Comparison of ENCODE assay signal across 16 cellular contexts in the genomic region with DNA sequence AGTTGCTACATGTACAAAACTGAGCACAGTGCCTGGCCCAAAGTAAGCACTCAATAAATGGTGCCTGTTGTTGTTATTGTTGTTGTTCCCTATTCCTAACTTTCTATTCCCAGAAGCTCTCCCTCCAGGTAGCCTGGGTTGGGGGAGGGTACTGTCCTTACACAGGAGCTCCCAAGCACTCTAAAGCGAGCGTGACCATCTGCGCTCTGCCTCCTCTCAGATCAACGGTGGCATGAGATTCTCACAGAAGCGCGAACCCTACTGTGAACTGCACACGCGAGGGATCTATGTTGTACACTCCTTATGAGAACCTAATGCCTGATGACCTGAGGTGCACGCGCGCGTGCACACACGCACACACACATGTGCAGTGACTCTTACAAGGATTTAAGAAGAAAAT. TPM values are rescaled to one million over a fixed set of nuclear protein-coding genes. Genes with fewer than 3 reads are reported as not detected.
DNase-seq lines count a peak whose midpoint lies in the region; ATAC-seq and TF ChIP-seq lines count a peak whose summit lies in the region.
"Had no signal": no experiment of that assay in that cellular context is flagged by ENCODE, and none has a peak within 500 bp of the region (broad histone marks: within the 10 kb centered on the region; RNA-seq: fewer than 3 reads in every experiment).

No MANE protein-coding gene starts in this region.

- H3K4me1 Mint-ChIP-seq in activated T-helper 1 cell treated with anti-CD3 and anti-CD28 coated beads, Interleukin-12 subunit alpha, Interleukin-12 subunit beta, Interleukin-2, Interleukin-4 antibody, amounts not matched to agents 30 ng/mL and 10 ng/mL and 1 ng/mL, durations not matched to agents 14 hours and 24 hours and 36 hours (ENCODE audit: low read depth), result peaks cover 36% of the 10 kb centered on the region

- H3K4me1 ChIP-seq in heart left ventricle (peaks cover 6 to 56% (median 34%) of the 10 kb centered on the region in 12 donors), upper lobe of right lung (peaks cover 27% of the 10 kb centered on the region)

- peaks cover 0 to 74% (median 42%) of the 10 kb centered on the region in 9 donors for H3K36me3 ChIP-seq in heart left ventricle
- H3K36me3 ChIP-seq in upper lobe of right lung, result peaks cover 58% of the 10 kb centered on the region

- no peaks in the 10 kb centered on the region for H3K27me3 Mint-ChIP-seq in activated T-helper 1 cell treated with anti-CD3 and anti-CD28 coated beads, Interleukin-12 subunit alpha, Interleukin-12 subunit beta, Interleukin-2, Interleukin-4 antibody, amounts not matched to agents 30 ng/mL and 10 ng/mL and 1 ng/mL, durations not matched to agents 14 hours and 24 hours and 36 hours (ENCODE audit: insufficient read depth)

- H3K27ac Mint-ChIP-seq in activated T-helper 1 cell treated with anti-CD3 and anti-CD28 coated beads, Interleukin-12 subunit alpha, Interleukin-12 subunit beta, Interleukin-2, Interleukin-4 antibody, amounts not matched to agents 30 ng/mL and 10 ng/mL and 1 ng/mL, durations not matched to agents 14 hours and 24 hours and 36 hours, result peak overlapping the region; percentile 40
- H3K27ac Mint-ChIP-seq: activated naive CD4-positive, alpha-beta T cell treated with anti-CD3 and anti-CD28 coated beads for 36 hours had no signal

- peaks cover 49% of the 10 kb centered on the region for H3K36me3 Mint-ChIP-seq in activated T-helper 1 cell treated with anti-CD3 and anti-CD28 coated beads, Interleukin-12 subunit alpha, Interleukin-12 subunit beta, Interleukin-2, Interleukin-4 antibody, amounts not matched to agents 30 ng/mL and 10 ng/mL and 1 ng/mL, durations not matched to agents 14 hours and 24 hours and 36 hours (ENCODE audit: low read depth)

- H3K4me3 ChIP-seq in heart left ventricle (no peak overlapping the region), upper lobe of right lung (no peak overlapping the region)

- H3K27me3 ChIP-seq in heart left ventricle, result no peaks in the 10 kb centered on the region
- no peaks in the 10 kb centered on the region for H3K27me3 ChIP-seq in upper lobe of right lung

- H3K9me3 ChIP-seq in heart left ventricle, result no peaks in the 10 kb centered on the region
- H3K9me3 ChIP-seq in upper lobe of right lung, result no peaks in the 10 kb centered on the region

- 86 to 95% (median 89%) methylated on average over 13 of the region's 13 CpGs for WGBS in heart left ventricle, 4 donors

- no peak for ATAC-seq in heart left ventricle
- no peak for ATAC-seq in Right ventricle myocardium superior (ENCODE audit: poor library complexity)
- ATAC-seq in upper lobe of right lung, result peak; percentile 34
- ATAC-seq in HG02798 (IDR thresholded peaks at IDR 0.05; ENCODE audit: poor library complexity, unreplicated experiment), result no peak
- ATAC-seq: activated CD8-positive, alpha-beta T cell treated with anti-CD3 and anti-CD28 coated beads, Interleukin-2, amount 10 ng/mL, durations not matched to agents 7 days and 5 days had no signal

- no peaks in the 10 kb centered on the region for H3K9me3 Mint-ChIP-seq in activated T-helper 1 cell treated with anti-CD3 and anti-CD28 coated beads, Interleukin-12 subunit alpha, Interleukin-12 subunit beta, Interleukin-2, Interleukin-4 antibody, amounts not matched to agents 30 ng/mL and 10 ng/mL and 1 ng/mL, durations not matched to agents 14 hours and 24 hours and 36 hours
- H3K9me3 Mint-ChIP-seq: activated naive CD4-positive, alpha-beta T cell treated with anti-CD3 and anti-CD28 coated beads for 36 hours had no signal

- DNase-seq in heart left ventricle (no peak), Right ventricle myocardium superior (no peak), islet precursor cell (peak; percentile 34), upper lobe of right lung (no peak), NCI-H146 treated with DMSO at 0.1 percent for 48 hours (lab: John Stamatoyannopoulos, UW; ENCODE audit: unreplicated experiment) (no peak), NCI-H510A (lab: John Stamatoyannopoulos, UW) (no peak)
- DNase-seq in activated T-helper 1 cell treated with anti-CD3 and anti-CD28 coated beads, Interleukin-12 subunit alpha, Interleukin-12 subunit beta, Interleukin-2, Interleukin-4 antibody, amounts not matched to agents 30 ng/mL and 10 ng/mL and 1 ng/mL, durations not matched to agents 14 hours and 24 hours and 36 hours (ENCODE audit: low spot score), result no peak
- DNase-seq: activated CD8-positive, alpha-beta T cell treated with anti-CD3 and anti-CD28 coated beads, Interleukin-2, amount 10 ng/mL, durations not matched to agents 7 days and 5 days; activated naive CD4-positive, alpha-beta T cell treated with anti-CD3 and anti-CD28 coated beads for 36 hours; AML-193; cerebellar nuclear complex; erythroblast; MV-4-11; T-helper 9 cell had no signal

- H3K4me3 Mint-ChIP-seq in activated T-helper 1 cell treated with anti-CD3 and anti-CD28 coated beads, Interleukin-12 subunit alpha, Interleukin-12 subunit beta, Interleukin-2, Interleukin-4 antibody, amounts not matched to agents 30 ng/mL and 10 ng/mL and 1 ng/mL, durations not matched to agents 14 hours and 24 hours and 36 hours, result no peak overlapping the region
- H3K4me3 Mint-ChIP-seq: activated CD8-positive, alpha-beta T cell treated with anti-CD3 and anti-CD28 coated beads, Interleukin-2, amount 10 ng/mL, durations not matched to agents 7 days and 5 days; activated naive CD4-positive, alpha-beta T cell treated with anti-CD3 and anti-CD28 coated beads for 36 hours had no signal

- peak overlapping the region in 8 of 12 donors; percentile 33 to 80 (median 51) for H3K27ac ChIP-seq in heart left ventricle
- no peak overlapping the region for H3K27ac ChIP-seq in upper lobe of right lung
- H3K27ac ChIP-seq: parathyroid adenoma had no signal

- no peak for TF ChIP-seq POLR2A in heart left ventricle (IDR thresholded peaks at IDR 0.05)

- TF ChIP-seq CTCF in heart left ventricle (IDR thresholded peaks at IDR 0.05) (no peak), upper lobe of right lung (IDR thresholded peaks at IDR 0.05) (no peak)

- intact Hi-C loops in heart left ventricle (cut with DNase I), result loop anchor here in 6 of 10 donors (5.0 to 10.0 kb wide), 5 partner anchors 33 to 551 kb away; a partner anchor contains a TSS
- intact Hi-C loops in Right ventricle myocardium superior (cut with DNase I), result loop anchor here (5.0 kb wide), 2 partner anchors 33 to 78 kb away; a partner anchor contains a TSS
- intact Hi-C loops in activated T-helper 1 cell treated with anti-CD3 and anti-CD28 coated beads, Interleukin-12 subunit alpha, Interleukin-12 subunit beta, Interleukin-2, Interleukin-4 antibody, amounts not matched to agents 30 ng/mL and 10 ng/mL and 1 ng/mL, durations not matched to agents 14 hours and 24 hours and 36 hours (cut with micrococcal nuclease), result loop anchor here (2.0 kb wide), 1 partner anchor 221 kb away; no protein-coding TSS in a partner anchor
- intact Hi-C loops in upper lobe of right lung (cut with DNase I), result no loop called here

RNA-seq across cellular contexts. Expression of a gene that starts 33.9 kb away (rescaled TPM):
- total RNA-seq in heart left ventricle, result 100 to 1,000 TPM; 106 to 523 (median 207) TPM
- 100 to 1,000 TPM; 135 to 547 TPM for polyA plus RNA-seq in heart left ventricle
- 157 TPM for total RNA-seq in Right ventricle myocardium superior
- total RNA-seq in activated T-helper 1 cell treated with anti-CD3 and anti-CD28 coated beads, Interleukin-12 subunit alpha, Interleukin-12 subunit beta, Interleukin-2, Interleukin-4 antibody, amounts not matched to agents 30 ng/mL and 10 ng/mL and 1 ng/mL, durations not matched to agents 14 hours and 24 hours and 36 hours, result 243 and 247 TPM in 2 replicates
- 818 TPM for total RNA-seq in upper lobe of right lung
